In genomic region chr11:1851437-1852180, GRCh38 we compare ENCODE assay signal across 13 cellular contexts. TPM values are rescaled to one million over a fixed set of nuclear protein-coding genes. Genes with fewer than 3 reads are reported as not detected.
DNase-seq lines count a peak whose midpoint lies in the region; ATAC-seq and TF ChIP-seq lines count a peak whose summit lies in the region.
"Had no signal": no experiment of that assay in that cellular context is flagged by ENCODE, and none has a peak within 500 bp of the region (broad histone marks: within the 10 kb centered on the region; RNA-seq: fewer than 3 reads in every experiment).

No MANE protein-coding gene starts in this region.

- no peak overlapping the region for H3K4me3 Mint-ChIP-seq in activated naive CD8-positive, alpha-beta T cell treated with anti-CD3 and anti-CD28 coated beads for 36 hours
- H3K4me3 Mint-ChIP-seq in neural crest cell: no peak overlapping the region

- H4K20me1 ChIP-seq in DND-41 (ENCODE audit: insufficient read depth, low read length): peaks cover 3% of the 10 kb centered on the region; the same call in 1 of the 2 replicates

- no peak overlapping the region for H3K4me2 ChIP-seq in DND-41 (ENCODE audit: insufficient read depth, low read length)

- H2AFZ ChIP-seq in DND-41 (ENCODE audit: low read depth, low read length): no peak overlapping the region

- H3K36me3 ChIP-seq in DND-41 (ENCODE audit: insufficient read depth, low read length) (no peaks in the 10 kb centered on the region; the same call in 1 of the 2 replicates), left ventricle myocardium inferior (no peaks in the 10 kb centered on the region)

- H3K27ac Mint-ChIP-seq in activated naive CD8-positive, alpha-beta T cell treated with anti-CD3 and anti-CD28 coated beads for 36 hours: peak overlapping the region; percentile 99
- H3K27ac Mint-ChIP-seq in neural crest cell (ENCODE audit: unreplicated experiment): peak overlapping the region; percentile 50

- H3K4me1 Mint-ChIP-seq in activated naive CD8-positive, alpha-beta T cell treated with anti-CD3 and anti-CD28 coated beads for 36 hours: peaks cover 65% of the 10 kb centered on the region
- H3K4me1 Mint-ChIP-seq in neural crest cell: no peaks in the 10 kb centered on the region

- peak overlapping the region; percentile 70; the same call in 1 of the 2 replicates for H3K27ac ChIP-seq in DND-41 (ENCODE audit: low read length)
- H3K27ac ChIP-seq in left ventricle myocardium inferior (replicated peaks): no peak overlapping the region

- no peak for DNase-seq in DND-41
- DNase-seq in activated naive CD8-positive, alpha-beta T cell treated with anti-CD3 and anti-CD28 coated beads for 36 hours: no peak
- no peak for DNase-seq in neural crest cell (ENCODE audit: low read depth, low spot score)
- DNase-seq in SKM-1 treated with dmso at 0.1 percent for 144 hours (lab: John Stamatoyannopoulos, UW; ENCODE audit: unreplicated experiment): no peak
- DNase-seq in left ventricle myocardium inferior: no peak
- DNase-seq: Caco-2, NCI-H1048 had no signal

- peak overlapping the region; percentile 62; the same call in 1 of the 2 replicates for H3K9ac ChIP-seq in DND-41 (ENCODE audit: low read depth, low read length)

- ATAC-seq in DND-41 (ENCODE audit: insufficient read depth, low read depth) (no peak), HG03442 (IDR thresholded peaks at IDR 0.05; ENCODE audit: unreplicated experiment) (peak; percentile 1), GM18520 (IDR thresholded peaks at IDR 0.05; ENCODE audit: unreplicated experiment) (no peak), GM18907 (IDR thresholded peaks at IDR 0.05; ENCODE audit: unreplicated experiment) (no peak)

- H3K27me3 Mint-ChIP-seq in activated naive CD8-positive, alpha-beta T cell treated with anti-CD3 and anti-CD28 coated beads for 36 hours: peaks cover 2% of the 10 kb centered on the region
- H3K27me3 Mint-ChIP-seq in neural crest cell (ENCODE audit: low read depth): no peaks in the 10 kb centered on the region

- TF ChIP-seq CTCF in DND-41 (IDR thresholded peaks at IDR 0.05; ENCODE audit: borderline replicate concordance, extremely low read depth, low read length, poor library complexity, severe bottlenecking) (no peak), neural crest cell (conservative IDR thresholded peaks at IDR 0.05) (no peak), left ventricle myocardium inferior (IDR thresholded peaks at IDR 0.05; ENCODE audit: borderline replicate concordance) (no peak)

- H3K4me1 ChIP-seq in DND-41 (ENCODE audit: insufficient read depth, low read length) (peaks cover 24% of the 10 kb centered on the region), left ventricle myocardium inferior (peaks cover 12% of the 10 kb centered on the region)
- H3K4me1 ChIP-seq: Caco-2 had no signal

- H3K4me3 ChIP-seq in DND-41 (ENCODE audit: low read depth in 1 of 2, low read length in 2 of 2): no peak overlapping the region
- H3K4me3 ChIP-seq in left ventricle myocardium inferior: no peak overlapping the region

- H3K79me2 ChIP-seq in DND-41 (ENCODE audit: insufficient read depth, low read length): peaks cover 4% of the 10 kb centered on the region; the same call in 1 of the 2 replicates

- no peaks in the 10 kb centered on the region for H3K9me3 Mint-ChIP-seq in activated naive CD8-positive, alpha-beta T cell treated with anti-CD3 and anti-CD28 coated beads for 36 hours
- H3K9me3 Mint-ChIP-seq in neural crest cell: no peaks in the 10 kb centered on the region

- no peaks in the 10 kb centered on the region for H3K9me3 ChIP-seq in DND-41 (ENCODE audit: insufficient read depth, low read length, severe bottlenecking)
- no peaks in the 10 kb centered on the region for H3K9me3 ChIP-seq in left ventricle myocardium inferior (replicated peaks)
- H3K9me3 ChIP-seq: Caco-2 had no signal

- intact Hi-C loops in left ventricle myocardium inferior (cut with micrococcal nuclease): no loop called here

- H3K27me3 ChIP-seq in DND-41 (ENCODE audit: insufficient read depth, low read length, poor library complexity) (no peaks in the 10 kb centered on the region), left ventricle myocardium inferior (ENCODE audit: low read depth) (no peaks in the 10 kb centered on the region)

- H3K36me3 Mint-ChIP-seq in activated naive CD8-positive, alpha-beta T cell treated with anti-CD3 and anti-CD28 coated beads for 36 hours: peaks cover 6% of the 10 kb centered on the region
- no peaks in the 10 kb centered on the region for H3K36me3 Mint-ChIP-seq in neural crest cell (ENCODE audit: low read depth)

RNA-seq across cellular contexts. Expression of gene LSP1, which starts 1.3 kb away (rescaled TPM):
- total RNA-seq in activated naive CD8-positive, alpha-beta T cell treated with anti-CD3 and anti-CD28 coated beads for 36 hours: 100 to 1,000 TPM; 147 to 148 TPM
- not detected in 2 replicates for total RNA-seq in neural crest cell
- 19.7 TPM for total RNA-seq in left ventricle myocardium inferior
- total RNA-seq: Caco-2, NCI-H460 had no signal

RNA-seq across cellular contexts. Expression of gene TNNI2, which starts 12.8 kb away (rescaled TPM):
- total RNA-seq in activated naive CD8-positive, alpha-beta T cell treated with anti-CD3 and anti-CD28 coated beads for 36 hours: under 1 TPM in 1 of 2 experiments, not detected in 1; 0.31 TPM
- total RNA-seq in neural crest cell (not detected in 2 replicates), left ventricle myocardium inferior (not detected)
- total RNA-seq: NCI-H460, temporal lobe had no signal

RNA-seq across cellular contexts. Expression of gene SYT8, which starts 16.8 kb away (rescaled TPM):
- not detected for total RNA-seq in activated naive CD8-positive, alpha-beta T cell treated with anti-CD3 and anti-CD28 coated beads for 36 hours
- total RNA-seq in neural crest cell: not detected in 2 replicates
- total RNA-seq in left ventricle myocardium inferior: not detected
- total RNA-seq: mononuclear cell, NCI-H460, temporal lobe had no signal

RNA-seq across cellular contexts. Expression of gene PRR33, which starts 40.1 kb away (rescaled TPM):
- total RNA-seq in activated naive CD8-positive, alpha-beta T cell treated with anti-CD3 and anti-CD28 coated beads for 36 hours: under 1 TPM; 0.20 to 0.31 TPM
- not detected in 2 replicates for total RNA-seq in neural crest cell
- total RNA-seq in left ventricle myocardium inferior: 2.4 TPM
- total RNA-seq: Caco-2, mononuclear cell, NCI-H460, temporal lobe had no signal

Comparison
In these comparisons a context has a peak if more than half of its experiments do, and no peak if none do; other contexts are left out.
1. RNA of gene LSP1, which starts 1.3 kb away (total RNA-seq): 147 to 148 TPM in activated naive CD8-positive, alpha-beta T cell treated with anti-CD3 and anti-CD28 coated beads for 36 hours and 19.7 TPM in left ventricle myocardium inferior (single experiment); not detected in neural crest cell; every median in the first group is over 10 times any median in the second.